1 cellular context compared by ENCODE assay signal in the genomic region with DNA sequence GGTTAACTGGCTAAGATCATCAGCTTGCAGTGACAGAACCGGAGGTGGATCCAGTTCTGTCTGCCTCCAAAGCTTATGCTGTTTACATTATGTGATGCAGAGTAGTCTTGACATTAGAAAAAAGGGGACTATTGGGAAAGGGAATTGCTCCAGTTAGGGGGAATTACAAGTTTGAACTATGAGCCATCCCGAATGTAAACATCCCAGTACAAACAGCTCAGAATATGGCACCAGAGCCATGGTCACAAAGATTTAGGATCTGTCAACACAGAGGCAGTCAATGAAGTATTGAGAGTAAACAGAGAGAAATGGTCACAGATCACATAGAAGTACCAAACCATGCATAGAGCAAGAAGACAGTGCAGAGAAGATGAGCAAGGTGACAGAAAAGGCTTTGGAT.
A peak's percentile ranks its signal among the peaks of the same experiment; 100 is the strongest.
TF ChIP-seq lines count a peak whose summit lies in the region.

No MANE protein-coding gene starts in this region.

TF ChIP-seq in HepG2, 621 proteins besides CTCF, POLR2A, EP300 and RAD21 (continued from another document):
- TF ChIP-seq, protein P1, sequence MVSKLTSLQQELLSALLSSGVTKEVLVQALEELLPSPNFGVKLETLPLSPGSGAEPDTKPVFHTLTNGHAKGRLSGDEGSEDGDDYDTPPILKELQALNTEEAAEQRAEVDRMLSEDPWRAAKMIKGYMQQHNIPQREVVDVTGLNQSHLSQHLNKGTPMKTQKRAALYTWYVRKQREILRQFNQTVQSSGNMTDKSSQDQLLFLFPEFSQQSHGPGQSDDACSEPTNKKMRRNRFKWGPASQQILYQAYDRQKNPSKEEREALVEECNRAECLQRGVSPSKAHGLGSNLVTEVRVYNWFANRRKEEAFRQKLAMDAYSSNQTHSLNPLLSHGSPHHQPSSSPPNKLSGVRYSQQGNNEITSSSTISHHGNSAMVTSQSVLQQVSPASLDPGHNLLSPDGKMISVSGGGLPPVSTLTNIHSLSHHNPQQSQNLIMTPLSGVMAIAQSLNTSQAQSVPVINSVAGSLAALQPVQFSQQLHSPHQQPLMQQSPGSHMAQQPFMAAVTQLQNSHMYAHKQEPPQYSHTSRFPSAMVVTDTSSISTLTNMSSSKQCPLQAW (CRISPR knock-in tag; IDR thresholded peaks at IDR 0.05) = peak; percentile 85; the same call in 1 of the 2 replicates
- TF ChIP-seq MED8 (CRISPR knock-in tag; IDR thresholded peaks at IDR 0.05; ENCODE audit: insufficient replicate concordance) (no peak), ZNF3 (CRISPR knock-in tag; IDR thresholded peaks at IDR 0.05) (peak; percentile 92), DR1 (CRISPR knock-in tag; IDR thresholded peaks at IDR 0.05) (no peak), ZNF619 (CRISPR knock-in tag; IDR thresholded peaks at IDR 0.05) (no peak), YEATS4 (CRISPR knock-in tag; IDR thresholded peaks at IDR 0.05; ENCODE audit: borderline replicate concordance) (peak; percentile 44; the same call in 1 of the 2 replicates), SP2 (CRISPR knock-in tag; IDR thresholded peaks at IDR 0.05) (no peak), ZNF468 (CRISPR knock-in tag; IDR thresholded peaks at IDR 0.05) (no peak), NCOA2 (CRISPR knock-in tag; IDR thresholded peaks at IDR 0.05) (peak; percentile 86), JUNB (CRISPR knock-in tag; IDR thresholded peaks at IDR 0.05; ENCODE audit: borderline replicate concordance) (peak; percentile 92), CBFB (CRISPR knock-in tag; IDR thresholded peaks at IDR 0.05) (0 out of 2 replicates have a peak, but pooled peaks have one; percentile 45), ZNF746 (CRISPR knock-in tag; IDR thresholded peaks at IDR 0.05) (peak; percentile 37; the same call in 1 of the 2 replicates), NCOR1 (IDR thresholded peaks at IDR 0.05; ENCODE audit: borderline replicate concordance, low read length) (peak; percentile 85; the same call in 1 of the 2 replicates), POLR2G (IDR thresholded peaks at IDR 0.05; ENCODE audit: low read depth, low read length) (no peak), ZFYVE20 (CRISPR knock-in tag; IDR thresholded peaks at IDR 0.05; ENCODE audit: borderline replicate concordance, low read depth) (no peak), GPN1 (CRISPR knock-in tag; IDR thresholded peaks at IDR 0.05; ENCODE audit: borderline replicate concordance) (no peak), ZNF496 (CRISPR knock-in tag; IDR thresholded peaks at IDR 0.05; ENCODE audit: insufficient replicate concordance) (no peak), MBNL3 (CRISPR knock-in tag; conservative IDR thresholded peaks at IDR 0.05) (no peak), SMAD9 (CRISPR knock-in tag; IDR thresholded peaks at IDR 0.05) (no peak), CHCHD3 (CRISPR knock-in tag; IDR thresholded peaks at IDR 0.05) (no peak)
- TF ChIP-seq, protein P2, sequence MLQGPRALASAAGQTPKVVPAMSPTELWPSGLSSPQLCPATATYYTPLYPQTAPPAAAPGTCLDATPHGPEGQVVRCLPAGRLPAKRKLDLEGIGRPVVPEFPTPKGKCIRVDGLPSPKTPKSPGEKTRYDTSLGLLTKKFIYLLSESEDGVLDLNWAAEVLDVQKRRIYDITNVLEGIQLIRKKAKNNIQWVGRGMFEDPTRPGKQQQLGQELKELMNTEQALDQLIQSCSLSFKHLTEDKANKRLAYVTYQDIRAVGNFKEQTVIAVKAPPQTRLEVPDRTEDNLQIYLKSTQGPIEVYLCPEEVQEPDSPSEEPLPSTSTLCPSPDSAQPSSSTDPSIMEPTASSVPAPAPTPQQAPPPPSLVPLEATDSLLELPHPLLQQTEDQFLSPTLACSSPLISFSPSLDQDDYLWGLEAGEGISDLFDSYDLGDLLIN (CRISPR knock-in tag; IDR thresholded peaks at IDR 0.05; ENCODE audit: borderline replicate concordance) = no peak
- TF ChIP-seq, protein P3, sequence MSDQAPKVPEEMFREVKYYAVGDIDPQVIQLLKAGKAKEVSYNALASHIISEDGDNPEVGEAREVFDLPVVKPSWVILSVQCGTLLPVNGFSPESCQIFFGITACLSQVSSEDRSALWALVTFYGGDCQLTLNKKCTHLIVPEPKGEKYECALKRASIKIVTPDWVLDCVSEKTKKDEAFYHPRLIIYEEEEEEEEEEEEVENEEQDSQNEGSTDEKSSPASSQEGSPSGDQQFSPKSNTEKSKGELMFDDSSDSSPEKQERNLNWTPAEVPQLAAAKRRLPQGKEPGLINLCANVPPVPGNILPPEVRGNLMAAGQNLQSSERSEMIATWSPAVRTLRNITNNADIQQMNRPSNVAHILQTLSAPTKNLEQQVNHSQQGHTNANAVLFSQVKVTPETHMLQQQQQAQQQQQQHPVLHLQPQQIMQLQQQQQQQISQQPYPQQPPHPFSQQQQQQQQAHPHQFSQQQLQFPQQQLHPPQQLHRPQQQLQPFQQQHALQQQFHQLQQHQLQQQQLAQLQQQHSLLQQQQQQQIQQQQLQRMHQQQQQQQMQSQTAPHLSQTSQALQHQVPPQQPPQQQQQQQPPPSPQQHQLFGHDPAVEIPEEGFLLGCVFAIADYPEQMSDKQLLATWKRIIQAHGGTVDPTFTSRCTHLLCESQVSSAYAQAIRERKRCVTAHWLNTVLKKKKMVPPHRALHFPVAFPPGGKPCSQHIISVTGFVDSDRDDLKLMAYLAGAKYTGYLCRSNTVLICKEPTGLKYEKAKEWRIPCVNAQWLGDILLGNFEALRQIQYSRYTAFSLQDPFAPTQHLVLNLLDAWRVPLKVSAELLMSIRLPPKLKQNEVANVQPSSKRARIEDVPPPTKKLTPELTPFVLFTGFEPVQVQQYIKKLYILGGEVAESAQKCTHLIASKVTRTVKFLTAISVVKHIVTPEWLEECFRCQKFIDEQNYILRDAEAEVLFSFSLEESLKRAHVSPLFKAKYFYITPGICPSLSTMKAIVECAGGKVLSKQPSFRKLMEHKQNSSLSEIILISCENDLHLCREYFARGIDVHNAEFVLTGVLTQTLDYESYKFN (CRISPR knock-in tag; conservative IDR thresholded peaks at IDR 0.05) = peak; percentile 98
- TF ChIP-seq, protein P4, sequence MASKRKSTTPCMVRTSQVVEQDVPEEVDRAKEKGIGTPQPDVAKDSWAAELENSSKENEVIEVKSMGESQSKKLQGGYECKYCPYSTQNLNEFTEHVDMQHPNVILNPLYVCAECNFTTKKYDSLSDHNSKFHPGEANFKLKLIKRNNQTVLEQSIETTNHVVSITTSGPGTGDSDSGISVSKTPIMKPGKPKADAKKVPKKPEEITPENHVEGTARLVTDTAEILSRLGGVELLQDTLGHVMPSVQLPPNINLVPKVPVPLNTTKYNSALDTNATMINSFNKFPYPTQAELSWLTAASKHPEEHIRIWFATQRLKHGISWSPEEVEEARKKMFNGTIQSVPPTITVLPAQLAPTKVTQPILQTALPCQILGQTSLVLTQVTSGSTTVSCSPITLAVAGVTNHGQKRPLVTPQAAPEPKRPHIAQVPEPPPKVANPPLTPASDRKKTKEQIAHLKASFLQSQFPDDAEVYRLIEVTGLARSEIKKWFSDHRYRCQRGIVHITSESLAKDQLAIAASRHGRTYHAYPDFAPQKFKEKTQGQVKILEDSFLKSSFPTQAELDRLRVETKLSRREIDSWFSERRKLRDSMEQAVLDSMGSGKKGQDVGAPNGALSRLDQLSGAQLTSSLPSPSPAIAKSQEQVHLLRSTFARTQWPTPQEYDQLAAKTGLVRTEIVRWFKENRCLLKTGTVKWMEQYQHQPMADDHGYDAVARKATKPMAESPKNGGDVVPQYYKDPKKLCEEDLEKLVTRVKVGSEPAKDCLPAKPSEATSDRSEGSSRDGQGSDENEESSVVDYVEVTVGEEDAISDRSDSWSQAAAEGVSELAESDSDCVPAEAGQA (IDR thresholded peaks at IDR 0.05; ENCODE audit: low read depth) = peak; percentile 54; the same call in 1 of the 2 replicates
- TF ChIP-seq, protein P4 (CRISPR knock-in tag; IDR thresholded peaks at IDR 0.05; ENCODE audit: borderline replicate concordance) = no peak; the same call in 1 of the 2 replicates
- TF ChIP-seq, protein P5, sequence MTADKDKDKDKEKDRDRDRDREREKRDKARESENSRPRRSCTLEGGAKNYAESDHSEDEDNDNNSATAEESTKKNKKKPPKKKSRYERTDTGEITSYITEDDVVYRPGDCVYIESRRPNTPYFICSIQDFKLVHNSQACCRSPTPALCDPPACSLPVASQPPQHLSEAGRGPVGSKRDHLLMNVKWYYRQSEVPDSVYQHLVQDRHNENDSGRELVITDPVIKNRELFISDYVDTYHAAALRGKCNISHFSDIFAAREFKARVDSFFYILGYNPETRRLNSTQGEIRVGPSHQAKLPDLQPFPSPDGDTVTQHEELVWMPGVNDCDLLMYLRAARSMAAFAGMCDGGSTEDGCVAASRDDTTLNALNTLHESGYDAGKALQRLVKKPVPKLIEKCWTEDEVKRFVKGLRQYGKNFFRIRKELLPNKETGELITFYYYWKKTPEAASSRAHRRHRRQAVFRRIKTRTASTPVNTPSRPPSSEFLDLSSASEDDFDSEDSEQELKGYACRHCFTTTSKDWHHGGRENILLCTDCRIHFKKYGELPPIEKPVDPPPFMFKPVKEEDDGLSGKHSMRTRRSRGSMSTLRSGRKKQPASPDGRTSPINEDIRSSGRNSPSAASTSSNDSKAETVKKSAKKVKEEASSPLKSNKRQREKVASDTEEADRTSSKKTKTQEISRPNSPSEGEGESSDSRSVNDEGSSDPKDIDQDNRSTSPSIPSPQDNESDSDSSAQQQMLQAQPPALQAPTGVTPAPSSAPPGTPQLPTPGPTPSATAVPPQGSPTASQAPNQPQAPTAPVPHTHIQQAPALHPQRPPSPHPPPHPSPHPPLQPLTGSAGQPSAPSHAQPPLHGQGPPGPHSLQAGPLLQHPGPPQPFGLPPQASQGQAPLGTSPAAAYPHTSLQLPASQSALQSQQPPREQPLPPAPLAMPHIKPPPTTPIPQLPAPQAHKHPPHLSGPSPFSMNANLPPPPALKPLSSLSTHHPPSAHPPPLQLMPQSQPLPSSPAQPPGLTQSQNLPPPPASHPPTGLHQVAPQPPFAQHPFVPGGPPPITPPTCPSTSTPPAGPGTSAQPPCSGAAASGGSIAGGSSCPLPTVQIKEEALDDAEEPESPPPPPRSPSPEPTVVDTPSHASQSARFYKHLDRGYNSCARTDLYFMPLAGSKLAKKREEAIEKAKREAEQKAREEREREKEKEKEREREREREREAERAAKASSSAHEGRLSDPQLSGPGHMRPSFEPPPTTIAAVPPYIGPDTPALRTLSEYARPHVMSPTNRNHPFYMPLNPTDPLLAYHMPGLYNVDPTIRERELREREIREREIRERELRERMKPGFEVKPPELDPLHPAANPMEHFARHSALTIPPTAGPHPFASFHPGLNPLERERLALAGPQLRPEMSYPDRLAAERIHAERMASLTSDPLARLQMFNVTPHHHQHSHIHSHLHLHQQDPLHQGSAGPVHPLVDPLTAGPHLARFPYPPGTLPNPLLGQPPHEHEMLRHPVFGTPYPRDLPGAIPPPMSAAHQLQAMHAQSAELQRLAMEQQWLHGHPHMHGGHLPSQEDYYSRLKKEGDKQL (CRISPR knock-in tag; IDR thresholded peaks at IDR 0.05; ENCODE audit: low read depth) = peak; percentile 99
- TF ChIP-seq, protein P6, sequence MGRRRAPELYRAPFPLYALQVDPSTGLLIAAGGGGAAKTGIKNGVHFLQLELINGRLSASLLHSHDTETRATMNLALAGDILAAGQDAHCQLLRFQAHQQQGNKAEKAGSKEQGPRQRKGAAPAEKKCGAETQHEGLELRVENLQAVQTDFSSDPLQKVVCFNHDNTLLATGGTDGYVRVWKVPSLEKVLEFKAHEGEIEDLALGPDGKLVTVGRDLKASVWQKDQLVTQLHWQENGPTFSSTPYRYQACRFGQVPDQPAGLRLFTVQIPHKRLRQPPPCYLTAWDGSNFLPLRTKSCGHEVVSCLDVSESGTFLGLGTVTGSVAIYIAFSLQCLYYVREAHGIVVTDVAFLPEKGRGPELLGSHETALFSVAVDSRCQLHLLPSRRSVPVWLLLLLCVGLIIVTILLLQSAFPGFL (CRISPR knock-in tag; IDR thresholded peaks at IDR 0.05) = no peak
- TF ChIP-seq, protein P7, sequence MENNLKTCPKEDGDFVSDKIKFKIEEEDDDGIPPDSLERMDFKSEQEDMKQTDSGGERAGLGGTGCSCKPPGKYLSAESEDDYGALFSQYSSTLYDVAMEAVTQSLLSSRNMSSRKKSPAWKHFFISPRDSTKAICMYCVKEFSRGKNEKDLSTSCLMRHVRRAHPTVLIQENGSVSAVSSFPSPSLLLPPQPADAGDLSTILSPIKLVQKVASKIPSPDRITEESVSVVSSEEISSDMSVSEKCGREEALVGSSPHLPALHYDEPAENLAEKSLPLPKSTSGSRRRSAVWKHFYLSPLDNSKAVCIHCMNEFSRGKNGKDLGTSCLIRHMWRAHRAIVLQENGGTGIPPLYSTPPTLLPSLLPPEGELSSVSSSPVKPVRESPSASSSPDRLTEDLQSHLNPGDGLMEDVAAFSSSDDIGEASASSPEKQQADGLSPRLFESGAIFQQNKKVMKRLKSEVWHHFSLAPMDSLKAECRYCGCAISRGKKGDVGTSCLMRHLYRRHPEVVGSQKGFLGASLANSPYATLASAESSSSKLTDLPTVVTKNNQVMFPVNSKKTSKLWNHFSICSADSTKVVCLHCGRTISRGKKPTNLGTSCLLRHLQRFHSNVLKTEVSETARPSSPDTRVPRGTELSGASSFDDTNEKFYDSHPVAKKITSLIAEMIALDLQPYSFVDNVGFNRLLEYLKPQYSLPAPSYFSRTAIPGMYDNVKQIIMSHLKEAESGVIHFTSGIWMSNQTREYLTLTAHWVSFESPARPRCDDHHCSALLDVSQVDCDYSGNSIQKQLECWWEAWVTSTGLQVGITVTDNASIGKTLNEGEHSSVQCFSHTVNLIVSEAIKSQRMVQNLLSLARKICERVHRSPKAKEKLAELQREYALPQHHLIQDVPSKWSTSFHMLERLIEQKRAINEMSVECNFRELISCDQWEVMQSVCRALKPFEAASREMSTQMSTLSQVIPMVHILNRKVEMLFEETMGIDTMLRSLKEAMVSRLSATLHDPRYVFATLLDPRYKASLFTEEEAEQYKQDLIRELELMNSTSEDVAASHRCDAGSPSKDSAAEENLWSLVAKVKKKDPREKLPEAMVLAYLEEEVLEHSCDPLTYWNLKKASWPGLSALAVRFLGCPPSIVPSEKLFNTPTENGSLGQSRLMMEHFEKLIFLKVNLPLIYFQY (CRISPR knock-in tag; IDR thresholded peaks at IDR 0.05; ENCODE audit: borderline replicate concordance) = peak; percentile 93
